19 cellular contexts compared by ENCODE assay signal in the genomic region with DNA sequence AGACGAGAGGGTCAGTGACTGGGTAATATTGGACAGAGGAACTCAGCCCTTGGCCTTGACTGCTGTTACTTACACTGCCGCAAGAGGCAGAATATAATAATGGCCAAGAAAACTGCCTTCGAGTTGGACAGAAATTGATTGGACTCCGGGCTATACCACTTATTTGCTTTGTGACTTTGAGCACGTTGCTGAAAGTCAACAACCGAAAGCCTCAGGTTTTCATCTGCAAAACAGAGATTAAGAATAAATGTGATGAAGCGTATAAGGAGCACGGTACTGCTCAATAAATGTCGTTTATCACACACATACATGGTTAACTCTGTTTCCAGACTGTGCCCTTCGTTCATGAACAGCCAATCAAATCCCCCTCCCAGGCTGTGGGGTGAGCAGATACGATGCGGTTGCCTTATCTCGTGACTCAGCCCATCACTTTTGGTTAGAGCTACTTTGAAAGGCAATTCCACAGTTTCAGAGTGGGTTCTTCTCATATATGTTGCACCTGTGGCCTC.
"Had no signal": no experiment of that assay in that cellular context is flagged by ENCODE, and none has a peak within 500 bp of the region (broad histone marks: within the 10 kb centered on the region; RNA-seq: fewer than 3 reads in every experiment).

No MANE protein-coding gene starts in this region.

- H3K27ac ChIP-seq: gastroesophageal sphincter, left lung, testis had no signal

- H3K9me3 ChIP-seq: gastroesophageal sphincter, heart left ventricle, left lung, spleen, testis had no signal

- H3K36me3 ChIP-seq: gastroesophageal sphincter, heart left ventricle, left lung, spleen had no signal

- H3K4me1 ChIP-seq: gastroesophageal sphincter, left lung, testis had no signal

- ATAC-seq: activated CD8-positive, alpha-beta memory T cell treated with anti-CD3 and anti-CD28 coated beads, Interleukin-2, amount 10 ng/mL, durations not matched to agents 7 days and 5 days; esophagus mucosa; gastroesophageal sphincter; left lung; stimulated activated memory B cell treated with anti-CD40 and anti-IgM and Interleukin-4, amounts not matched to agents 10 μg/mL and 1 μg/mL and 100 μg/mL, for 72 hours had no signal

- H3K27ac Mint-ChIP-seq: activated CD4-positive, alpha-beta memory T cell treated with anti-CD3 and anti-CD28 coated beads, Interleukin-2, amount 10 ng/mL, durations not matched to agents 7 days and 5 days; activated CD8-positive, alpha-beta memory T cell treated with anti-CD3 and anti-CD28 coated beads, Interleukin-2, amount 10 ng/mL, durations not matched to agents 7 days and 5 days; activated naive CD8-positive, alpha-beta T cell; nephron; stimulated activated memory B cell treated with anti-CD40 and anti-IgM and Interleukin-4, amounts not matched to agents 10 μg/mL and 1 μg/mL and 100 μg/mL, for 72 hours had no signal

- H3K4me3 Mint-ChIP-seq: activated CD4-positive, alpha-beta memory T cell treated with anti-CD3 and anti-CD28 coated beads, Interleukin-2, amount 10 ng/mL, durations not matched to agents 7 days and 5 days; activated CD8-positive, alpha-beta memory T cell treated with anti-CD3 and anti-CD28 coated beads, Interleukin-2, amount 10 ng/mL, durations not matched to agents 7 days and 5 days; activated naive CD8-positive, alpha-beta T cell; nephron; stimulated activated memory B cell treated with anti-CD40 and anti-IgM and Interleukin-4, amounts not matched to agents 10 μg/mL and 1 μg/mL and 100 μg/mL, for 72 hours had no signal

- H3K4me3 ChIP-seq: gastroesophageal sphincter, heart left ventricle, left lung, spleen, testis had no signal

- H3K4me1 Mint-ChIP-seq: activated CD4-positive, alpha-beta memory T cell treated with anti-CD3 and anti-CD28 coated beads, Interleukin-2, amount 10 ng/mL, durations not matched to agents 7 days and 5 days; activated CD8-positive, alpha-beta memory T cell treated with anti-CD3 and anti-CD28 coated beads, Interleukin-2, amount 10 ng/mL, durations not matched to agents 7 days and 5 days; stimulated activated memory B cell treated with anti-CD40 and anti-IgM and Interleukin-4, amounts not matched to agents 10 μg/mL and 1 μg/mL and 100 μg/mL, for 72 hours had no signal

- H3K9me3 Mint-ChIP-seq: activated CD4-positive, alpha-beta memory T cell treated with anti-CD3 and anti-CD28 coated beads, Interleukin-2, amount 10 ng/mL, durations not matched to agents 7 days and 5 days; nephron; stimulated activated memory B cell treated with anti-CD40 and anti-IgM and Interleukin-4, amounts not matched to agents 10 μg/mL and 1 μg/mL and 100 μg/mL, for 72 hours had no signal

- DNase-seq: activated CD4-positive, alpha-beta memory T cell treated with anti-CD3 and anti-CD28 coated beads, Interleukin-2, amount 10 ng/mL, durations not matched to agents 7 days and 5 days; activated CD4-positive, alpha-beta T cell treated with anti-CD3 and anti-CD28 coated beads for 48 hours; activated CD4-positive, CD25-positive, alpha-beta regulatory T cell; activated CD8-positive, alpha-beta memory T cell treated with anti-CD3 and anti-CD28 coated beads, Interleukin-2, amount 10 ng/mL, durations not matched to agents 7 days and 5 days; effector CD4-positive, alpha-beta T cell; heart left ventricle; left lung; midbrain; occipital lobe; posterior cingulate gyrus; retina; spleen; stimulated activated CD4-positive, alpha-beta T cell treated with anti-CD3 and anti-CD28 coated beads, Interleukin-4, amount 100 ng/mL, for 4 hours; testis had no signal

- H3K27me3 Mint-ChIP-seq: activated CD4-positive, alpha-beta memory T cell treated with anti-CD3 and anti-CD28 coated beads, Interleukin-2, amount 10 ng/mL, durations not matched to agents 7 days and 5 days; activated CD8-positive, alpha-beta memory T cell treated with anti-CD3 and anti-CD28 coated beads, Interleukin-2, amount 10 ng/mL, durations not matched to agents 7 days and 5 days; activated naive CD8-positive, alpha-beta T cell; stimulated activated memory B cell treated with anti-CD40 and anti-IgM and Interleukin-4, amounts not matched to agents 10 μg/mL and 1 μg/mL and 100 μg/mL, for 72 hours had no signal

- H3K36me3 Mint-ChIP-seq: activated CD8-positive, alpha-beta memory T cell treated with anti-CD3 and anti-CD28 coated beads, Interleukin-2, amount 10 ng/mL, durations not matched to agents 7 days and 5 days; activated naive CD8-positive, alpha-beta T cell; stimulated activated memory B cell treated with anti-CD40 and anti-IgM and Interleukin-4, amounts not matched to agents 10 μg/mL and 1 μg/mL and 100 μg/mL, for 72 hours had no signal

- H3K27me3 ChIP-seq: gastroesophageal sphincter, left lung, spleen, testis had no signal
